Comparison of ENCODE assay signal across 1 cellular context in the genomic region with DNA sequence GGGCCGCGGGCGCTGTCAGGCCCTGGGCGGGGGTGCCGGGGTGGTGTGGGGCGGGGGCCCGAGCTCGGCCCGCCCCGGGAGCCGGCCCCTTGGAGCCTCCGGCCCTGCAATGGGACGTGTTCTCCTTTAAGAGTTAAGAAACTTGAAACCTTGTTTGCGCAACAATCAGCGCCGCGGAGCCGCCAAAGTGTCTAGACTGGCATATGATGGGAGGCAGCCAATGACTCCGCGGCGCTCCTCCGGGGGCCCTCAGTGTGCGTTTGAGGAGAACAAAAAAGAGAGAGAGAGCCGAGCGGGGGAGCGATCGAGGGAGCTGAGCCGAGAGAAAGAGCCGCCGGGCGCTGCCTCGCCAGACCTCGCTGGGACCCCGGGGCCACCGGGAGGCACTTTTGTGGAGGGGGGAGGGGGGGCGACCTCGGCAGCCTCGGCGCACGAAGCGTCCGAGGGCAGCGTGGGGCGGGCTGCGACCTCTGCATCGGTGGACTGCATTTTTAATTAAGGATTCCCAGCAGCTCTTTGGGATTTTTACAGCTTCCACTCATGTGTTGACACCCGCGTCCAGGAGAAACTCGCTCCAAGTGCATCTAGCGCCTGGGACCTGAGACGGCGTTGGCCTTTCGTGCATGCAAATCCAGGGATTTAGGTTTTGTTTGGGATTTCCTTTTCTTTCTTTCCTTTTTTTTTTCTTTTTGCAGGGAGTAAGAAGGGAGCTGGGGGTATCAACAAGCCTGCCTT.
A peak's percentile ranks its signal among the peaks of the same experiment; 100 is the strongest.
TF ChIP-seq lines count a peak whose summit lies in the region.

A gene (plus strand): TSS at position 202 of the 735 bp plus-strand sequence. CDS start 1,023 bp downstream, outside the sequence.

TF ChIP-seq in HepG2, 621 proteins besides CTCF, POLR2A, EP300 and RAD21 (continued from another document and continues in another):
- TF ChIP-seq NR1H2 (CRISPR knock-in tag; IDR thresholded peaks at IDR 0.05; ENCODE audit: borderline replicate concordance, low read depth) (no peak), ZNF878 (CRISPR knock-in tag; IDR thresholded peaks at IDR 0.05) (0 out of 2 replicates have a peak, but pooled peaks have one; percentile 44), BORCS8-MEF2B (CRISPR knock-in tag; IDR thresholded peaks at IDR 0.05) (no peak), RFX1 (IDR thresholded peaks at IDR 0.05) (no peak), RXRB (CRISPR knock-in tag; IDR thresholded peaks at IDR 0.05; ENCODE audit: borderline replicate concordance) (peak; percentile 69), GZF1 (CRISPR knock-in tag; IDR thresholded peaks at IDR 0.05) (no peak), HNRNPLL (IDR thresholded peaks at IDR 0.05; ENCODE audit: low read depth, low read length, poor library complexity, severe bottlenecking) (no peak), SAP130 (CRISPR knock-in tag; IDR thresholded peaks at IDR 0.05; ENCODE audit: low read depth) (peak; percentile 76), ZNF773 (CRISPR knock-in tag; IDR thresholded peaks at IDR 0.05; ENCODE audit: borderline replicate concordance) (no peak), HMGA1 (CRISPR knock-in tag; conservative IDR thresholded peaks at IDR 0.05) (no peak), KLF13 (CRISPR knock-in tag; IDR thresholded peaks at IDR 0.05) (no peak), ZNF20 (CRISPR knock-in tag; IDR thresholded peaks at IDR 0.05) (no peak), ARHGAP35 (CRISPR knock-in tag; IDR thresholded peaks at IDR 0.05; ENCODE audit: borderline replicate concordance) (no peak), IRX3 (CRISPR knock-in tag; IDR thresholded peaks at IDR 0.05; ENCODE audit: borderline replicate concordance, low read depth) (no peak), ZBTB21 (CRISPR knock-in tag; IDR thresholded peaks at IDR 0.05) (no peak), ZNF672 (CRISPR knock-in tag; IDR thresholded peaks at IDR 0.05) (no peak), KLF6 (CRISPR knock-in tag; IDR thresholded peaks at IDR 0.05) (no peak; the same call in 1 of the 2 replicates), RFX5 (IDR thresholded peaks at IDR 0.05; ENCODE audit: low read depth, low read length) (no peak), HDAC1 (CRISPR knock-in tag; IDR thresholded peaks at IDR 0.05) (peak; percentile 48; the same call in 1 of the 2 replicates), ZNF12 (CRISPR knock-in tag; IDR thresholded peaks at IDR 0.05) (no peak), ZNF296 (CRISPR knock-in tag; conservative IDR thresholded peaks at IDR 0.05) (no peak), HOXA5 (CRISPR knock-in tag; IDR thresholded peaks at IDR 0.05) (no peak)
- TF ChIP-seq, protein P1, sequence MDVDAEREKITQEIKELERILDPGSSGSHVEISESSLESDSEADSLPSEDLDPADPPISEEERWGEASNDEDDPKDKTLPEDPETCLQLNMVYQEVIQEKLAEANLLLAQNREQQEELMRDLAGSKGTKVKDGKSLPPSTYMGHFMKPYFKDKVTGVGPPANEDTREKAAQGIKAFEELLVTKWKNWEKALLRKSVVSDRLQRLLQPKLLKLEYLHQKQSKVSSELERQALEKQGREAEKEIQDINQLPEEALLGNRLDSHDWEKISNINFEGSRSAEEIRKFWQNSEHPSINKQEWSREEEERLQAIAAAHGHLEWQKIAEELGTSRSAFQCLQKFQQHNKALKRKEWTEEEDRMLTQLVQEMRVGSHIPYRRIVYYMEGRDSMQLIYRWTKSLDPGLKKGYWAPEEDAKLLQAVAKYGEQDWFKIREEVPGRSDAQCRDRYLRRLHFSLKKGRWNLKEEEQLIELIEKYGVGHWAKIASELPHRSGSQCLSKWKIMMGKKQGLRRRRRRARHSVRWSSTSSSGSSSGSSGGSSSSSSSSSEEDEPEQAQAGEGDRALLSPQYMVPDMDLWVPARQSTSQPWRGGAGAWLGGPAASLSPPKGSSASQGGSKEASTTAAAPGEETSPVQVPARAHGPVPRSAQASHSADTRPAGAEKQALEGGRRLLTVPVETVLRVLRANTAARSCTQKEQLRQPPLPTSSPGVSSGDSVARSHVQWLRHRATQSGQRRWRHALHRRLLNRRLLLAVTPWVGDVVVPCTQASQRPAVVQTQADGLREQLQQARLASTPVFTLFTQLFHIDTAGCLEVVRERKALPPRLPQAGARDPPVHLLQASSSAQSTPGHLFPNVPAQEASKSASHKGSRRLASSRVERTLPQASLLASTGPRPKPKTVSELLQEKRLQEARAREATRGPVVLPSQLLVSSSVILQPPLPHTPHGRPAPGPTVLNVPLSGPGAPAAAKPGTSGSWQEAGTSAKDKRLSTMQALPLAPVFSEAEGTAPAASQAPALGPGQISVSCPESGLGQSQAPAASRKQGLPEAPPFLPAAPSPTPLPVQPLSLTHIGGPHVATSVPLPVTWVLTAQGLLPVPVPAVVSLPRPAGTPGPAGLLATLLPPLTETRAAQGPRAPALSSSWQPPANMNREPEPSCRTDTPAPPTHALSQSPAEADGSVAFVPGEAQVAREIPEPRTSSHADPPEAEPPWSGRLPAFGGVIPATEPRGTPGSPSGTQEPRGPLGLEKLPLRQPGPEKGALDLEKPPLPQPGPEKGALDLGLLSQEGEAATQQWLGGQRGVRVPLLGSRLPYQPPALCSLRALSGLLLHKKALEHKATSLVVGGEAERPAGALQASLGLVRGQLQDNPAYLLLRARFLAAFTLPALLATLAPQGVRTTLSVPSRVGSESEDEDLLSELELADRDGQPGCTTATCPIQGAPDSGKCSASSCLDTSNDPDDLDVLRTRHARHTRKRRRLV (CRISPR knock-in tag; IDR thresholded peaks at IDR 0.05), result no peak
- TF ChIP-seq, protein P2, sequence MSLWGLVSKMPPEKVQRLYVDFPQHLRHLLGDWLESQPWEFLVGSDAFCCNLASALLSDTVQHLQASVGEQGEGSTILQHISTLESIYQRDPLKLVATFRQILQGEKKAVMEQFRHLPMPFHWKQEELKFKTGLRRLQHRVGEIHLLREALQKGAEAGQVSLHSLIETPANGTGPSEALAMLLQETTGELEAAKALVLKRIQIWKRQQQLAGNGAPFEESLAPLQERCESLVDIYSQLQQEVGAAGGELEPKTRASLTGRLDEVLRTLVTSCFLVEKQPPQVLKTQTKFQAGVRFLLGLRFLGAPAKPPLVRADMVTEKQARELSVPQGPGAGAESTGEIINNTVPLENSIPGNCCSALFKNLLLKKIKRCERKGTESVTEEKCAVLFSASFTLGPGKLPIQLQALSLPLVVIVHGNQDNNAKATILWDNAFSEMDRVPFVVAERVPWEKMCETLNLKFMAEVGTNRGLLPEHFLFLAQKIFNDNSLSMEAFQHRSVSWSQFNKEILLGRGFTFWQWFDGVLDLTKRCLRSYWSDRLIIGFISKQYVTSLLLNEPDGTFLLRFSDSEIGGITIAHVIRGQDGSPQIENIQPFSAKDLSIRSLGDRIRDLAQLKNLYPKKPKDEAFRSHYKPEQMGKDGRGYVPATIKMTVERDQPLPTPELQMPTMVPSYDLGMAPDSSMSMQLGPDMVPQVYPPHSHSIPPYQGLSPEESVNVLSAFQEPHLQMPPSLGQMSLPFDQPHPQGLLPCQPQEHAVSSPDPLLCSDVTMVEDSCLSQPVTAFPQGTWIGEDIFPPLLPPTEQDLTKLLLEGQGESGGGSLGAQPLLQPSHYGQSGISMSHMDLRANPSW (CRISPR knock-in tag; IDR thresholded peaks at IDR 0.05; ENCODE audit: borderline replicate concordance), result no peak
- TF ChIP-seq, protein P3, sequence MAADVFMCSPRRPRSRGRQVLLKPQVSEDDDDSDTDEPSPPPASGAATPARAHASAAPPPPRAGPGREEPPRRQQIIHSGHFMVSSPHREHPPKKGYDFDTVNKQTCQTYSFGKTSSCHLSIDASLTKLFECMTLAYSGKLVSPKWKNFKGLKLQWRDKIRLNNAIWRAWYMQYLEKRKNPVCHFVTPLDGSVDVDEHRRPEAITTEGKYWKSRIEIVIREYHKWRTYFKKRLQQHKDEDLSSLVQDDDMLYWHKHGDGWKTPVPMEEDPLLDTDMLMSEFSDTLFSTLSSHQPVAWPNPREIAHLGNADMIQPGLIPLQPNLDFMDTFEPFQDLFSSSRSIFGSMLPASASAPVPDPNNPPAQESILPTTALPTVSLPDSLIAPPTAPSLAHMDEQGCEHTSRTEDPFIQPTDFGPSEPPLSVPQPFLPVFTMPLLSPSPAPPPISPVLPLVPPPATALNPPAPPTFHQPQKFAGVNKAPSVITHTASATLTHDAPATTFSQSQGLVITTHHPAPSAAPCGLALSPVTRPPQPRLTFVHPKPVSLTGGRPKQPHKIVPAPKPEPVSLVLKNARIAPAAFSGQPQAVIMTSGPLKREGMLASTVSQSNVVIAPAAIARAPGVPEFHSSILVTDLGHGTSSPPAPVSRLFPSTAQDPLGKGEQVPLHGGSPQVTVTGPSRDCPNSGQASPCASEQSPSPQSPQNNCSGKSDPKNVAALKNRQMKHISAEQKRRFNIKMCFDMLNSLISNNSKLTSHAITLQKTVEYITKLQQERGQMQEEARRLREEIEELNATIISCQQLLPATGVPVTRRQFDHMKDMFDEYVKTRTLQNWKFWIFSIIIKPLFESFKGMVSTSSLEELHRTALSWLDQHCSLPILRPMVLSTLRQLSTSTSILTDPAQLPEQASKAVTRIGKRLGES (CRISPR knock-in tag; IDR thresholded peaks at IDR 0.05; ENCODE audit: borderline replicate concordance), result no peak
- TF ChIP-seq, protein P4, sequence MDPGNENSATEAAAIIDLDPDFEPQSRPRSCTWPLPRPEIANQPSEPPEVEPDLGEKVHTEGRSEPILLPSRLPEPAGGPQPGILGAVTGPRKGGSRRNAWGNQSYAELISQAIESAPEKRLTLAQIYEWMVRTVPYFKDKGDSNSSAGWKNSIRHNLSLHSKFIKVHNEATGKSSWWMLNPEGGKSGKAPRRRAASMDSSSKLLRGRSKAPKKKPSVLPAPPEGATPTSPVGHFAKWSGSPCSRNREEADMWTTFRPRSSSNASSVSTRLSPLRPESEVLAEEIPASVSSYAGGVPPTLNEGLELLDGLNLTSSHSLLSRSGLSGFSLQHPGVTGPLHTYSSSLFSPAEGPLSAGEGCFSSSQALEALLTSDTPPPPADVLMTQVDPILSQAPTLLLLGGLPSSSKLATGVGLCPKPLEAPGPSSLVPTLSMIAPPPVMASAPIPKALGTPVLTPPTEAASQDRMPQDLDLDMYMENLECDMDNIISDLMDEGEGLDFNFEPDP (CRISPR knock-in tag; conservative IDR thresholded peaks at IDR 0.05), result no peak
- TF ChIP-seq, protein P5, sequence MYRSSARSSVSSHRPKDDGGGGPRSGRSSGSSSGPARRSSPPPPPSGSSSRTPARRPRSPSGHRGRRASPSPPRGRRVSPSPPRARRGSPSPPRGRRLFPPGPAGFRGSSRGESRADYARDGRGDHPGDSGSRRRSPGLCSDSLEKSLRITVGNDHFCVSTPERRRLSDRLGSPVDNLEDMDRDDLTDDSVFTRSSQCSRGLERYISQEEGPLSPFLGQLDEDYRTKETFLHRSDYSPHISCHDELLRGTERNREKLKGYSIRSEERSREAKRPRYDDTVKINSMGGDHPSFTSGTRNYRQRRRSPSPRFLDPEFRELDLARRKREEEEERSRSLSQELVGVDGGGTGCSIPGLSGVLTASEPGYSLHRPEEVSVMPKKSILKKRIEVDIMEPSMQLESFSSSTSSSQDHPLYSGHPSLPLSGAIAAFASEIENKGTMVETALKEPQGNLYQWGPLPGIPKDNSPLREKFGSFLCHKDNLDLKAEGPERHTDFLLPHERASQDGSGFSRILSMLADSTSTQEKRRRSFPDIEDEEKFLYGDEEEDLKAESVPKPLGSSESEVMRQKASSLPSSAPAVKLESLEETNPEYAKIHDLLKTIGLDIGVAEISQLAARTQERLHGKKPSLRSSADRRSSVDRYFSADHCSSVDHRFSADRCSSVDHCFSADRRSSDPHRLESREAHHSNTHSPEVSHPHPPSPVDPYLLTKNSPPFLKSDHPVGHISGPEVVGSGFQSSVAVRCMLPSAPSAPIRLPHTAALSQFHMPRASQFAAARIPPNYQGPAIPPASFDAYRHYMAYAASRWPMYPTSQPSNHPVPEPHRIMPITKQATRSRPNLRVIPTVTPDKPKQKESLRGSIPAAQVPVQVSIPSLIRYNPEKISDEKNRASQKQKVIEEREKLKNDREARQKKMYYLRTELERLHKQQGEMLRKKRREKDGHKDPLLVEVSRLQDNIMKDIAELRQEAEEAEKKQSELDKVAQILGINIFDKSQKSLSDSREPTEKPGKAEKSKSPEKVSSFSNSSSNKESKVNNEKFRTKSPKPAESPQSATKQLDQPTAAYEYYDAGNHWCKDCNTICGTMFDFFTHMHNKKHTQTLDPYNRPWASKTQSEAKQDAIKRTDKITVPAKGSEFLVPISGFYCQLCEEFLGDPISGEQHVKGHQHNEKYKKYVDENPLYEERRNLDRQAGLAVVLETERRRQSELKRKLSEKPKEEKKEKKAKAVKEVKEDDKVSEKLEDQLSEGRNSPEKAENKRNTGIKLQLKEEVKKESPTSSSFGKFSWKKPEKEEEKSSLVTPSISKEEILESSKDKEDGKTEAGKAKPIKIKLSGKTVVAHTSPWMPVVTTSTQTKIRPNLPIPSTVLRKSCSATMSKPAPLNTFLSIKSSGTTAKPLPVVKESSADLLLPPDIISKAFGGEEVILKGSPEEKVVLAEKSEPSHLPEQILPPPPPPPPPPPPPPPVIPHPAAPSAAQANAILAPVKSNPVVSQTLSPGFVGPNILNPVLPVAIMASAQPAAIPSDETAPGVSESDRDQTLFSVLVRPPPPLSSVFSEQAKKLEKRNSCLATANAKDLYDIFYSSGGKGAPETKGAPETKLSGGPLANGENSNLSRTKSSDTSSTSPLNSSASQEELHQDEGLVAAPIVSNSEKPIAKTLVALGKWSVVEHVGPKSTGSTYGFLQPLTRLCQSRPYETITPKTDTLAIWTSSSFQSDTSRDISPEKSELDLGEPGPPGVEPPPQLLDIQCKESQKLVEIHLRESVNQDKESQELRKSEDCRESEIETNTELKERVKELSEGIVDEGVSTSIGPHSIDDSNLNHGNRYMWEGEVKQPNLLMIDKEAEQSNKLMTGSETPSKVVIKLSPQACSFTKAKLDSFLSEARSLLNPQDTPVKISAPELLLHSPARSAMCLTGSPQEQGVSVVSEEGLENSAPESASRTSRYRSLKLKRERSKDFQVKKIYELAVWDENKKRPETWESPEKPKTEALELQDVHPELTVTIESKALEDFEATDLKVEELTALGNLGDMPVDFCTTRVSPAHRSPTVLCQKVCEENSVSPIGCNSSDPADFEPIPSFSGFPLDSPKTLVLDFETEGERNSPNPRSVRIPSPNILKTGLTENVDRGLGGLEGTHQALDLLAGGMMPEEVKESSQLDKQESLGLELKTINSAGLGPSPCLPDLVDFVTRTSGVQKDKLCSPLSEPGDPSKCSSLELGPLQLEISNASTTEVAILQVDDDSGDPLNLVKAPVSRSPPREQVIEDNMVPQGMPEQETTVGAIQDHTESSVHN (CRISPR knock-in tag; IDR thresholded peaks at IDR 0.05), result no peak
- TF ChIP-seq, protein P6, sequence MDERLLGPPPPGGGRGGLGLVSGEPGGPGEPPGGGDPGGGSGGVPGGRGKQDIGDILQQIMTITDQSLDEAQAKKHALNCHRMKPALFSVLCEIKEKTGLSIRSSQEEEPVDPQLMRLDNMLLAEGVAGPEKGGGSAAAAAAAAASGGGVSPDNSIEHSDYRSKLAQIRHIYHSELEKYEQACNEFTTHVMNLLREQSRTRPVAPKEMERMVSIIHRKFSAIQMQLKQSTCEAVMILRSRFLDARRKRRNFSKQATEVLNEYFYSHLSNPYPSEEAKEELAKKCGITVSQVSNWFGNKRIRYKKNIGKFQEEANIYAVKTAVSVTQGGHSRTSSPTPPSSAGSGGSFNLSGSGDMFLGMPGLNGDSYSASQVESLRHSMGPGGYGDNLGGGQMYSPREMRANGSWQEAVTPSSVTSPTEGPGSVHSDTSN (CRISPR knock-in tag; IDR thresholded peaks at IDR 0.05), result no peak
